8 cellular contexts compared by ENCODE assay signal in genomic region chr1:147225193-147225730, GRCh38. TPM values are rescaled to one million over a fixed set of nuclear protein-coding genes. Genes with fewer than 3 reads are reported as not detected.
DNase-seq lines count a peak whose midpoint lies in the region; ATAC-seq and TF ChIP-seq lines count a peak whose summit lies in the region.

FMO5 (minus strand) TSS chr1:147225339; CDS start chr1:147225029, 310 bp downstream.

- no peaks in the 10 kb centered on the region for H3K79me2 ChIP-seq in parathyroid adenoma

- peak within 1 kb of the TSS; percentile 94 for H3K4me3 Mint-ChIP-seq in activated naive CD8-positive, alpha-beta T cell treated with anti-CD3 and anti-CD28 coated beads, Interleukin-2, amount 10 ng/mL, durations not matched to agents 7 days and 5 days

- POLR2A ChIA-PET in A673 (lab: Charles Lee; ENCODE audit: low non-redundant PET), result interaction anchor here (0.7 kb wide), 1 partner anchor 40 kb away, joined by 6 read pairs; no protein-coding TSS in a partner anchor
- POLR2A ChIA-PET in activated naive CD8-positive, alpha-beta T cell treated with anti-CD3 and anti-CD28 coated beads, Interleukin-2, amount 10 ng/mL, durations not matched to agents 7 days and 5 days (lab: Charles Lee), result no interaction called here

- CTCF ChIA-PET in A673 (lab: Charles Lee), result no interaction called here

- H3K4me2 ChIP-seq in parathyroid adenoma (ENCODE audit: low read length), result peak within 1 kb of the TSS; percentile 95

- peaks cover 8% of the 10 kb centered on the region for H3K27me3 Mint-ChIP-seq in activated naive CD8-positive, alpha-beta T cell treated with anti-CD3 and anti-CD28 coated beads, Interleukin-2, amount 10 ng/mL, durations not matched to agents 7 days and 5 days

- H3K27ac Mint-ChIP-seq in activated naive CD8-positive, alpha-beta T cell treated with anti-CD3 and anti-CD28 coated beads, Interleukin-2, amount 10 ng/mL, durations not matched to agents 7 days and 5 days, result peak within 1 kb of the TSS; percentile 64

- no TSS peak for BruUV-seq in A673 (replicated peaks; lab: Mats Ljungman, UMichigan)

- H3K9me3 ChIP-seq in A673 (ENCODE audit: low read depth, low read length, poor library complexity, severe bottlenecking) (no peaks in the 10 kb centered on the region), SJCRH30 (replicated peaks) (no peaks in the 10 kb centered on the region), parathyroid adenoma (ENCODE audit: control insufficient read depth, low read length) (no peaks in the 10 kb centered on the region)

- H3K9ac ChIP-seq in parathyroid adenoma, result no peak within 1 kb of the TSS

- H3K27me3 ChIP-seq in A673 (replicated peaks; ENCODE audit: insufficient read depth, low read depth, low read length, poor library complexity), result no peaks in the 10 kb centered on the region
- peaks cover 3% of the 10 kb centered on the region; the same call in 1 of the 2 replicates for H3K27me3 ChIP-seq in SJCRH30
- no peaks in the 10 kb centered on the region for H3K27me3 ChIP-seq in parathyroid adenoma (ENCODE audit: control insufficient read depth, insufficient read depth, low read length)

- peak within 1 kb of the TSS; percentile 78 for H2AFZ ChIP-seq in parathyroid adenoma

- DNase-seq in A673 (ENCODE audit: low spot score) (peak; percentile 72), SJCRH30 (peak; percentile 29 to 43), cardiac septum (ENCODE audit: low spot score) (peak; percentile 82), ureter (ENCODE audit: low spot score) (peak; percentile 60)
- peak; percentile 44 for DNase-seq in activated naive CD8-positive, alpha-beta T cell treated with anti-CD3 and anti-CD28 coated beads, Interleukin-2, amount 10 ng/mL, durations not matched to agents 7 days and 5 days

- H3K4me1 ChIP-seq in A673 (ENCODE audit: insufficient read depth, low read length, poor library complexity, severe bottlenecking) (no peaks in the 10 kb centered on the region), SJCRH30 (no peaks in the 10 kb centered on the region), parathyroid adenoma (no peaks in the 10 kb centered on the region)

- peaks cover 17% of the 10 kb centered on the region for H3K4me1 Mint-ChIP-seq in activated naive CD8-positive, alpha-beta T cell treated with anti-CD3 and anti-CD28 coated beads, Interleukin-2, amount 10 ng/mL, durations not matched to agents 7 days and 5 days

- H3K36me3 Mint-ChIP-seq in activated naive CD8-positive, alpha-beta T cell treated with anti-CD3 and anti-CD28 coated beads, Interleukin-2, amount 10 ng/mL, durations not matched to agents 7 days and 5 days, result no peaks in the 10 kb centered on the region

- intact Hi-C loops in A673 (cut with micrococcal nuclease; ENCODE audit: unreplicated experiment), result no loop called here
- intact Hi-C loops in cardiac septum (cut with DNase I), result no loop called here

- H3K36me3 ChIP-seq in A673 (ENCODE audit: insufficient read depth, low read length, poor library complexity, severe bottlenecking), result no peaks in the 10 kb centered on the region
- H3K36me3 ChIP-seq in SJCRH30, result no peaks in the 10 kb centered on the region
- H3K36me3 ChIP-seq in parathyroid adenoma (ENCODE audit: control insufficient read depth, insufficient read depth, low read length), result no peaks in the 10 kb centered on the region

- TF ChIP-seq CTCF in A673 (conservative IDR thresholded peaks at IDR 0.05; ENCODE audit: low read depth, low read length) (0 out of 2 replicates have a peak, but pooled peaks have one; percentile 11), parathyroid adenoma (IDR thresholded peaks at IDR 0.05) (no peak)

- peak within 1 kb of the TSS; percentile 55 for H3K4me3 ChIP-seq in A673 (ENCODE audit: low read depth, low read length, poor library complexity, severe bottlenecking)
- H3K4me3 ChIP-seq in SJCRH30, result peak within 1 kb of the TSS; percentile 65
- H3K4me3 ChIP-seq in parathyroid adenoma (ENCODE audit: low read depth, low read length), result peak within 1 kb of the TSS; percentile 83

- H3K9me3 Mint-ChIP-seq in activated naive CD8-positive, alpha-beta T cell treated with anti-CD3 and anti-CD28 coated beads, Interleukin-2, amount 10 ng/mL, durations not matched to agents 7 days and 5 days, result peaks cover 2% of the 10 kb centered on the region

- ATAC-seq in GM18867 (IDR thresholded peaks at IDR 0.05; ENCODE audit: unreplicated experiment) (peak; percentile 83), HG03439 (IDR thresholded peaks at IDR 0.05; ENCODE audit: unreplicated experiment) (peak; percentile 54)
- peak; percentile 89 for ATAC-seq in activated naive CD8-positive, alpha-beta T cell treated with anti-CD3 and anti-CD28 coated beads, Interleukin-2, amount 10 ng/mL, durations not matched to agents 7 days and 5 days (ENCODE audit: low read depth)

- H3K27ac ChIP-seq in A673 (ENCODE audit: low read depth, low read length, poor library complexity, severe bottlenecking), result no peak within 1 kb of the TSS
- H3K27ac ChIP-seq in SJCRH30, result no peak within 1 kb of the TSS
- peak within 1 kb of the TSS; percentile 29 for H3K27ac ChIP-seq in parathyroid adenoma

RNA-seq across cellular contexts. Expression of gene FMO5, which starts in this region (rescaled TPM):
- total RNA-seq in A673 (2021), result 0.24 and 0.31 TPM in 2 replicates
- not detected in 2 replicates for total RNA-seq in SJCRH30 (2014; rRNA removed; shearing (Covaris generic))
- total RNA-seq in activated naive CD8-positive, alpha-beta T cell treated with anti-CD3 and anti-CD28 coated beads, Interleukin-2, amount 10 ng/mL, durations not matched to agents 7 days and 5 days, result under 1 TPM; 0.60 to 0.86 TPM
- 0.62 TPM for total RNA-seq in cardiac septum
- total RNA-seq in ureter, result 8.4 TPM

Comparison
In these comparisons a context has a peak if more than half of its experiments do, and no peak if none do; other contexts are left out.
1. Peak in DNase-seq and H3K4me3 ChIP-seq in A673; RNA of the gene not detected or under 1 TPM.
2. Peak in DNase-seq and H3K4me3 ChIP-seq in SJCRH30; RNA of the gene not detected or under 1 TPM.
3. Peak in DNase-seq and ATAC-seq in activated naive CD8-positive, alpha-beta T cell treated with anti-CD3 and anti-CD28 coated beads, Interleukin-2, amount 10 ng/mL, durations not matched to agents 7 days and 5 days; RNA of the gene not detected or under 1 TPM.
4. Peak in DNase-seq in cardiac septum; RNA of the gene not detected or under 1 TPM.